ENCODE assay signal across 29 cellular contexts in genomic region chr18:9526458-9526857, GRCh38.
"Had no signal": no experiment of that assay in that cellular context is flagged by ENCODE, and none has a peak within 500 bp of the region (broad histone marks: within the 10 kb centered on the region; RNA-seq: fewer than 3 reads in every experiment).

No MANE protein-coding gene starts in this region.

- H3K27me3 ChIP-seq: brain microvascular endothelial cell had no signal

- H3K4me3 Mint-ChIP-seq: activated B cell treated with CpG ODN at 0.5 μM for 24 hours; activated CD4-positive, alpha-beta T cell treated with anti-CD3 and anti-CD28 coated beads, Interleukin-2, amount 10 ng/mL, durations not matched to agents 24 days and 14 days; activated naive CD4-positive, alpha-beta T cell treated with anti-CD3 and anti-CD28 coated beads, Interleukin-2, amount 10 ng/mL, durations not matched to agents 7 days and 5 days; activated naive CD8-positive, alpha-beta T cell treated with anti-CD3 and anti-CD28 coated beads for 36 hours; IgD-negative memory B cell; T-helper 17 cell had no signal

- FAIRE-seq: RCC 7860, TTC549 had no signal

- H3K27ac ChIP-seq: brain microvascular endothelial cell had no signal

- DNase-seq: activated B cell treated with CpG ODN at 0.5 μM for 24 hours; activated CD4-positive, alpha-beta T cell treated with anti-CD3 and anti-CD28 coated beads for 1 hour; activated CD4-positive, alpha-beta T cell treated with anti-CD3 and anti-CD28 coated beads, Interleukin-2, amount 10 ng/mL, durations not matched to agents 24 days and 14 days; activated CD4-positive, alpha-beta T cell treated with anti-CD3 and anti-CD28 coated beads, Interleukin-2, amount 50 U/mL, for 48 hours; activated CD8-positive, alpha-beta memory T cell treated with anti-CD3 and anti-CD28 coated beads for 24 hours; activated gamma-delta T cell treated with Interleukin-2 at 50 U/mL for 16 hours; activated naive CD4-positive, alpha-beta T cell treated with anti-CD3 and anti-CD28 coated beads, Interleukin-2, amount 10 ng/mL, durations not matched to agents 7 days and 5 days; activated naive CD8-positive, alpha-beta T cell treated with anti-CD3 and anti-CD28 coated beads for 36 hours; activated T-cell treated with anti-CD3 and anti-CD28 coated beads, Interleukin-2, amount 50 U/mL, for 48 hours; brain microvascular endothelial cell; caudate nucleus; KG1; NCI-H1048; NCI-H1417; NCI-H1694; NCI-H2029; NCI-H2107; NCI-H345; NCI-H510A; NCI-H526 treated with DMSO at 0.1 percent for 48 hours; NCI-H82; OCI-M1; SIG-M5; T-helper 17 cell; T-helper 9 cell had no signal

- H3K4me1 Mint-ChIP-seq: activated B cell treated with CpG ODN at 0.5 μM for 24 hours, IgD-negative memory B cell, T-helper 17 cell had no signal

- H3K27me3 Mint-ChIP-seq: activated B cell treated with CpG ODN at 0.5 μM for 24 hours; activated CD4-positive, alpha-beta T cell treated with anti-CD3 and anti-CD28 coated beads, Interleukin-2, amount 10 ng/mL, durations not matched to agents 24 days and 14 days; activated naive CD4-positive, alpha-beta T cell treated with anti-CD3 and anti-CD28 coated beads, Interleukin-2, amount 10 ng/mL, durations not matched to agents 7 days and 5 days; activated naive CD8-positive, alpha-beta T cell treated with anti-CD3 and anti-CD28 coated beads for 36 hours; IgD-negative memory B cell; T-helper 17 cell had no signal

- H3K27ac Mint-ChIP-seq: activated B cell treated with CpG ODN at 0.5 μM for 24 hours; activated CD4-positive, alpha-beta T cell treated with anti-CD3 and anti-CD28 coated beads, Interleukin-2, amount 10 ng/mL, durations not matched to agents 24 days and 14 days; activated naive CD8-positive, alpha-beta T cell treated with anti-CD3 and anti-CD28 coated beads for 36 hours; activated T-helper 2 cell treated with anti-CD3 and anti-CD28 coated beads, Interferon-gamma antibody, Interleukin-2, Interleukin-4, amounts not matched to agents 10 μg/mL and 5 μg/mL and 100 μg/mL, durations not matched to agents 14 hours and 24 hours and 36 hours; IgD-negative memory B cell; T-helper 17 cell had no signal

- ATAC-seq: T-helper 17 cell had no signal

- H3K9me3 Mint-ChIP-seq: activated naive CD8-positive, alpha-beta T cell treated with anti-CD3 and anti-CD28 coated beads for 36 hours had no signal
